ENCODE assay signal across 8 cellular contexts in the genomic region with DNA sequence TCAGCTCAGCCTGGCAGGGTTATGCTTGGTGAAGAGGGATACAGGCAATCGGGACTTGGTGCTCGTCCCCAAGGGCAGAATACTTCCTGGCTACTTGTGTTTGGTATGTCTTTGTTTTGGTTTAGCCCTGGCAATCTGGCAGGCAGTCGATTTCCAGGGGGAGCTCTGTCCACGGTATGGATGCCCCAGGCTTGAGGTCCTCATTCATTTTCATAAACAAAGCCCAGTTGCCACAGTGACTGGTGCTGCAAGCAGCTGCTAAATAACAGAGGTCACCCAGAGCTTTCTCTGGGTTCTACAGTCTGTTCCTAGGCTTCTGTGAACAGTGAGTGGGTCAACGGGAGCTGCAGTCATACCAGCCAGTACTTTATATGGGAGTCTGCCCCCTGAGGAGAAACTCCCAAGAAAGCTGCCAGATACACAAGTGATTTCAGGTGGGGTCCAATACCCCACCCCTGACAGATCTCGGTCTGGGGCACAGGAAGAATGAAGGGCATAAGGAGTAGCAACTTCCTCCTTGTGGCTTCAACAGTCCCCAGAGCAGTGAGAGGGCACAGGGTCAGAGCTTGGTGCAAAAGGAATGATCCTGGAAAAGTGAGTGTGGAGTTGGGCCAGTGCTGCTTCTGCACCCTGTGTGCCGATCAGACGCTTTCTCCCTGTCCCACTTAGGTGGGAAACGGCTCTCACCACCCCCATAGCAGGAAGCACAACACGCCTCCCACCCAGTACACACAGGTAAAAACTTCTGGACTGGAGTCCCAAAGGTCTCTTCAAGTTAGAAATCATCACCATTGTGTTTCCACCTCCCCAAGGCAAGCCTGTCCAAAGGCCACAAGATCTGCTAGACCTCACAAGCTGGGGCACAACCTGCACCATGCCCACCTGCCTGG. TPM values are rescaled to one million over a fixed set of nuclear protein-coding genes. Genes with fewer than 3 reads are reported as not detected.
DNase-seq lines count a peak whose midpoint lies in the region; ATAC-seq and TF ChIP-seq lines count a peak whose summit lies in the region.

No MANE protein-coding gene starts in this region.

- no peaks in the 10 kb centered on the region for H3K36me3 Mint-ChIP-seq in natural killer cell treated with Interleukin-12 subunit alpha and Interleukin-12 subunit beta and Interleukin-15 and Interleukin-18, amount 100 ng/mL, for 72 hours

- no peaks in the 10 kb centered on the region for H4K20me1 ChIP-seq in BLaER1

- no peak overlapping the region for H3K4me3 ChIP-seq in BLaER1
- no peak overlapping the region for H3K4me3 ChIP-seq in esophagus (ENCODE audit: low read depth in 1 of 2, low read length in 2 of 2)
- H3K4me3 ChIP-seq in lower leg skin (ENCODE audit: low read depth, poor library complexity, severe bottlenecking) = no peak overlapping the region

- H3K4me2 ChIP-seq in BLaER1 = peak overlapping the region; percentile 68

- H3K9me3 Mint-ChIP-seq in natural killer cell treated with Interleukin-12 subunit alpha and Interleukin-12 subunit beta and Interleukin-15 and Interleukin-18, amount 100 ng/mL, for 72 hours = no peaks in the 10 kb centered on the region

- H3K4me1 ChIP-seq in BLaER1 (peaks cover 31% of the 10 kb centered on the region), esophagus (ENCODE audit: control insufficient read depth in 2 of 2, insufficient read depth in 2 of 2, low read length in 1 of 2) (peaks cover 6 to 16% of the 10 kb centered on the region in 2 donors)

- no peak for ATAC-seq in natural killer cell treated with Interleukin-12 subunit alpha and Interleukin-12 subunit beta and Interleukin-15 and Interleukin-18, amount 100 ng/mL, for 72 hours
- ATAC-seq in GM19324 (IDR thresholded peaks at IDR 0.05; ENCODE audit: low FRiP score, unreplicated experiment) = no peak

- TF ChIP-seq CTCF in lower leg skin (IDR thresholded peaks at IDR 0.05) = no peak

- no peak for TF ChIP-seq POLR2A in lower leg skin (IDR thresholded peaks at IDR 0.05)

- H3K9ac ChIP-seq in BLaER1 = no peak overlapping the region

- no peaks in the 10 kb centered on the region for H3K27me3 Mint-ChIP-seq in natural killer cell treated with Interleukin-12 subunit alpha and Interleukin-12 subunit beta and Interleukin-15 and Interleukin-18, amount 100 ng/mL, for 72 hours

- H3K27ac ChIP-seq in BLaER1 = peak overlapping the region; percentile 27; the same call in 1 of the 2 replicates
- H3K27ac ChIP-seq in esophagus (ENCODE audit: low read depth in 2 of 2, low read length in 1 of 2) = peak overlapping the region; percentile 69 to 71

- no peaks in the 10 kb centered on the region for H3K27me3 ChIP-seq in BLaER1
- no peaks in the 10 kb centered on the region for H3K27me3 ChIP-seq in esophagus (ENCODE audit: control insufficient read depth in 1 of 2, insufficient read depth in 2 of 2, low read length in 2 of 2)

- H3K4me3 Mint-ChIP-seq in natural killer cell treated with Interleukin-12 subunit alpha and Interleukin-12 subunit beta and Interleukin-15 and Interleukin-18, amount 100 ng/mL, for 72 hours = peak overlapping the region; percentile 32

- WGBS in esophagus, 2 donors = 32 to 41% methylated on average over 10 of the region's 10 CpGs
- 21 to 28% methylated on average over 10 of the region's 10 CpGs for WGBS in lower leg skin, 2 donors

- H3K36me3 ChIP-seq in BLaER1 (no peaks in the 10 kb centered on the region), esophagus (ENCODE audit: control insufficient read depth in 2 of 2, insufficient read depth in 2 of 2, low read length in 1 of 2) (no peaks in the 10 kb centered on the region)

- intact Hi-C loops in lower leg skin (cut with DNase I; ENCODE audit: low total_unique reads) = no loop called here

- DNase-seq in NCI-H69 (lab: John Stamatoyannopoulos, UW) (peak; percentile 52), iPS-NIHi7 (ENCODE audit: extremely low spot score) (no peak), lower leg skin (ENCODE audit: low spot score in 2 of 2) (no peak), DMS114 treated with DMSO at 0.1 percent for 48 hours (lab: John Stamatoyannopoulos, UW; ENCODE audit: unreplicated experiment) (no peak)
- DNase-seq in natural killer cell treated with Interleukin-12 subunit alpha and Interleukin-12 subunit beta and Interleukin-15 and Interleukin-18, amount 100 ng/mL, for 72 hours (ENCODE audit: low spot score) = no peak

- H3K9me3 ChIP-seq in BLaER1 (no peaks in the 10 kb centered on the region), esophagus (ENCODE audit: control insufficient read depth in 2 of 2, insufficient read depth in 1 of 2, low read depth in 1 of 2, low read length in 1 of 2) (no peaks in the 10 kb centered on the region)

- peak overlapping the region; percentile 73 to 92 for H3K27ac Mint-ChIP-seq in natural killer cell treated with Interleukin-12 subunit alpha and Interleukin-12 subunit beta and Interleukin-15 and Interleukin-18, amount 100 ng/mL, for 72 hours

- peaks cover 69 to 70% of the 10 kb centered on the region in 2 donors for H3K4me1 Mint-ChIP-seq in natural killer cell treated with Interleukin-12 subunit alpha and Interleukin-12 subunit beta and Interleukin-15 and Interleukin-18, amount 100 ng/mL, for 72 hours (ENCODE audit: low read depth in 2 of 2)

RNA-seq across cellular contexts. Expression of a gene that starts 55.5 kb away (rescaled TPM):
- polyA plus RNA-seq in esophagus = 10 to 100 TPM in 1 of 2 donors, 1 to 10 TPM in 1; 3.8 to 10.5 TPM
- 100 to 1,000 TPM in 1 of 2 donors, 10 to 100 TPM in 1; 67.6 to 157 TPM for total RNA-seq in natural killer cell treated with Interleukin-12 subunit alpha and Interleukin-12 subunit beta and Interleukin-15 and Interleukin-18, amount 100 ng/mL, for 72 hours
- total RNA-seq in lower leg skin = 100 to 1,000 TPM in 3 of 4 donors, 10 to 100 TPM in 1; 79.4 to 134 (median 116) TPM
